2 cellular contexts compared by ENCODE assay signal in genomic region chr16:87806246-87806607, GRCh38.
TF ChIP-seq lines count a peak whose summit lies in the region.

No MANE protein-coding gene starts in this region.

TF ChIP-seq in H1, 55 proteins besides CTCF, POLR2A, EP300 and RAD21 (continued from another document):
- TF ChIP-seq TAF1 (IDR thresholded peaks at IDR 0.05; ENCODE audit: low read depth, low read length), result no peak
- no peak for TF ChIP-seq ZNF274 (IDR thresholded peaks at IDR 0.05; ENCODE audit: borderline replicate concordance, extremely low read depth, low read length)
- TF ChIP-seq TCF12 (IDR thresholded peaks at IDR 0.05; ENCODE audit: low read depth, low read length), result no peak
- TF ChIP-seq POU5F1 (IDR thresholded peaks at IDR 0.05; ENCODE audit: low read depth, low read length), result no peak
- no peak for TF ChIP-seq RFX5 (IDR thresholded peaks at IDR 0.05; ENCODE audit: borderline replicate concordance, low read depth, low read length)
- TF ChIP-seq CREB1 (IDR thresholded peaks at IDR 0.05), result no peak
- TF ChIP-seq NANOG (IDR thresholded peaks at IDR 0.05; ENCODE audit: insufficient read depth, low read depth, low read length, poor library complexity, severe bottlenecking), result no peak
- no peak for TF ChIP-seq SAP30 (IDR thresholded peaks at IDR 0.05; ENCODE audit: insufficient read depth, insufficient replicate concordance, low read length)
- TF ChIP-seq FOSL1 (IDR thresholded peaks at IDR 0.05; ENCODE audit: insufficient read depth, low read depth, low read length), result no peak
- no peak for TF ChIP-seq BCL11A (IDR thresholded peaks at IDR 0.05; ENCODE audit: low read depth in 2 of 2, low read length in 2 of 2)
- TF ChIP-seq CEBPB (IDR thresholded peaks at IDR 0.05; ENCODE audit: low read depth, low read length), result no peak
- no peak for TF ChIP-seq KDM5A (IDR thresholded peaks at IDR 0.05; ENCODE audit: low read length)
TF ChIP-seq in H1: peak in this region for 0.

TF ChIP-seq in WTC11, 78 proteins besides CTCF, POLR2A, EP300 and RAD21 (continued from another document):
- TF ChIP-seq, protein P1, sequence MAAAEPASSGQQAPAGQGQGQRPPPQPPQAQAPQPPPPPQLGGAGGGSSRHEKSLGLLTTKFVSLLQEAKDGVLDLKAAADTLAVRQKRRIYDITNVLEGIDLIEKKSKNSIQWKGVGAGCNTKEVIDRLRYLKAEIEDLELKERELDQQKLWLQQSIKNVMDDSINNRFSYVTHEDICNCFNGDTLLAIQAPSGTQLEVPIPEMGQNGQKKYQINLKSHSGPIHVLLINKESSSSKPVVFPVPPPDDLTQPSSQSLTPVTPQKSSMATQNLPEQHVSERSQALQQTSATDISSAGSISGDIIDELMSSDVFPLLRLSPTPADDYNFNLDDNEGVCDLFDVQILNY (CRISPR knock-in tag; IDR thresholded peaks at IDR 0.05), result no peak
- no peak for TF ChIP-seq JAZF1 (CRISPR knock-in tag; IDR thresholded peaks at IDR 0.05)
- no peak for TF ChIP-seq FOXP4 (CRISPR knock-in tag; IDR thresholded peaks at IDR 0.05)
- no peak for TF ChIP-seq TEAD4 (CRISPR knock-in tag; IDR thresholded peaks at IDR 0.05)
- TF ChIP-seq MYBL2 (CRISPR knock-in tag; IDR thresholded peaks at IDR 0.05), result no peak
- TF ChIP-seq TP53 (CRISPR knock-in tag; IDR thresholded peaks at IDR 0.05), result no peak
- no peak for TF ChIP-seq HMGA2 (CRISPR knock-in tag; IDR thresholded peaks at IDR 0.05)
- TF ChIP-seq NR3C1 (CRISPR knock-in tag; conservative IDR thresholded peaks at IDR 0.05; ENCODE audit: low read depth), result no peak
- no peak for TF ChIP-seq FOXP1 (CRISPR knock-in tag; IDR thresholded peaks at IDR 0.05; ENCODE audit: borderline replicate concordance)
- TF ChIP-seq RELA (CRISPR knock-in tag; IDR thresholded peaks at IDR 0.05; ENCODE audit: borderline replicate concordance), result no peak
- TF ChIP-seq AR (CRISPR knock-in tag; IDR thresholded peaks at IDR 0.05), result no peak
- no peak for TF ChIP-seq ZMAT4 (CRISPR knock-in tag; IDR thresholded peaks at IDR 0.05)
- no peak for TF ChIP-seq NR1H2 (CRISPR knock-in tag; IDR thresholded peaks at IDR 0.05)
